Comparison of ENCODE assay signal across 10 cellular contexts in genomic region chr21:46298083-46298412, GRCh38. TPM values are rescaled to one million over a fixed set of nuclear protein-coding genes. Genes with fewer than 3 reads are reported as not detected.
DNase-seq lines count a peak whose midpoint lies in the region; ATAC-seq, FAIRE-seq and TF ChIP-seq lines count a peak whose summit lies in the region.
"Had no signal": no experiment of that assay in that cellular context is flagged by ENCODE, and none has a peak within 500 bp of the region (broad histone marks: within the 10 kb centered on the region; RNA-seq: fewer than 3 reads in every experiment).

No MANE protein-coding gene starts in this region.

- H3K27me3 Mint-ChIP-seq in activated CD4-positive, alpha-beta T cell treated with anti-CD3 and anti-CD28 coated beads for 36 hours = no peaks in the 10 kb centered on the region

- in situ Hi-C loops in K562 (cut with MboI) = no loop called here

- ATAC-seq in activated CD4-positive, alpha-beta T cell treated with anti-CD3 and anti-CD28 coated beads for 36 hours = peak; percentile 35
- no peak for ATAC-seq in K562
- peak; percentile 56 for ATAC-seq in left colon
- ATAC-seq in GM18511 (IDR thresholded peaks at IDR 0.05; ENCODE audit: unreplicated experiment) = no peak

- H3K4me3 ChIP-seq in K562 (no peak overlapping the region), stomach smooth muscle (ENCODE audit: low read length in 2 of 2) (peak overlapping the region; percentile 49 to 70)

- CTCF ChIA-PET in activated CD4-positive, alpha-beta T cell treated with anti-CD3 and anti-CD28 coated beads for 36 hours (lab: Charles Lee) = no interaction called here
- CTCF ChIA-PET in K562 (lab: Yijun Ruan, JAX; ENCODE audit: low intra/inter-chr PET ratio) = no interaction called here

- H3K9me3 ChIP-seq in K562 (replicated peaks; ENCODE audit: control insufficient read depth, insufficient read depth, low read depth, low read length) = no peaks in the 10 kb centered on the region
- H3K9me3 ChIP-seq in stomach smooth muscle (ENCODE audit: control insufficient read depth in 2 of 2, low read length in 2 of 2) = no peaks in the 10 kb centered on the region

- peaks cover 4% of the 10 kb centered on the region for H3K4me1 Mint-ChIP-seq in activated CD4-positive, alpha-beta T cell treated with anti-CD3 and anti-CD28 coated beads for 36 hours

- H3K9me1 ChIP-seq in K562 (ENCODE audit: control insufficient read depth, insufficient read depth, low read length) = no peaks in the 10 kb centered on the region

- no TSS peak for BruUV-seq in K562 (replicated peaks; lab: Mats Ljungman, UMichigan)

- H3K4me1 ChIP-seq in K562 (replicated peaks in 1 of 2; ENCODE audit: control insufficient read depth in 2 of 2, insufficient read depth in 2 of 2, low read length in 2 of 2) (peaks cover 11 to 38% of the 10 kb centered on the region in 2 experiments), stomach smooth muscle (ENCODE audit: control insufficient read depth, insufficient read depth, low read length) (peaks cover 8% of the 10 kb centered on the region)

- no peak for TF ChIP-seq EP300 in K562 (IDR thresholded peaks at IDR 0.05; ENCODE audit: low read length)

- H3K9me3 Mint-ChIP-seq in activated CD4-positive, alpha-beta T cell treated with anti-CD3 and anti-CD28 coated beads for 36 hours (ENCODE audit: low read depth) = no peaks in the 10 kb centered on the region

- H2AFZ ChIP-seq in K562 (ENCODE audit: low read depth, low read length) = no peak overlapping the region

- TF ChIP-seq CTCF in K562 (IDR thresholded peaks at IDR 0.05 in 2 of 3, conservative IDR thresholded peaks at IDR 0.05 in 1 of 3; ENCODE audit: insufficient read depth in 2 of 3, low read depth in 1 of 3, low read length in 3 of 3) = no peak

- no peak for TF ChIP-seq RAD21 in K562 (CRISPR knock-in tag; conservative IDR thresholded peaks at IDR 0.05 in 1 of 2, IDR thresholded peaks at IDR 0.05 in 1 of 2)

- 0 out of 3 replicates have a peak overlapping the region, but pooled peaks have one; percentile 2 for H3K27ac ChIP-seq in K562 (ENCODE audit: extremely low read depth, low read depth, low read length)
- no peak overlapping the region for H3K27ac ChIP-seq in stomach smooth muscle (ENCODE audit: low read length)

- H3K36me3 ChIP-seq in K562 (ENCODE audit: control insufficient read depth, insufficient read depth, low read length) = peaks cover 37% of the 10 kb centered on the region; the same call in 2 of the 3 replicates
- no peaks in the 10 kb centered on the region for H3K36me3 ChIP-seq in stomach smooth muscle (ENCODE audit: control insufficient read depth in 2 of 2, insufficient read depth in 2 of 2, low read length in 2 of 2)

- H3K27me3 ChIP-seq in K562 (ENCODE audit: control insufficient read depth in 2 of 2, insufficient read depth in 2 of 2, low read length in 2 of 2) (no peaks in the 10 kb centered on the region), stomach smooth muscle (ENCODE audit: control insufficient read depth in 1 of 2, insufficient read depth in 2 of 2, low read length in 2 of 2) (peaks cover 9 to 14% of the 10 kb centered on the region in 2 donors)

- WGBS in K562 (ENCODE audit: insufficient coverage, low coverage, missing lambda C conversion rate) = 98% methylated on average over 18 of the region's 18 CpGs

- FAIRE-seq in K562 (lab: Jason Lieb, UNC) = no peak

- TF ChIP-seq POLR2A in K562 (conservative IDR thresholded peaks at IDR 0.05) = no peak

- H3K27ac Mint-ChIP-seq in activated CD4-positive, alpha-beta T cell treated with anti-CD3 and anti-CD28 coated beads for 36 hours = no peak overlapping the region

- no peak overlapping the region for H3K4me2 ChIP-seq in K562 (ENCODE audit: insufficient read depth, low read length)

- intact Hi-C loops in activated CD4-positive, alpha-beta T cell treated with anti-CD3 and anti-CD28 coated beads for 36 hours (cut with DNase I, micrococcal nuclease) = no loop called here
- intact Hi-C loops in K562 (cut with micrococcal nuclease) = no loop called here
- intact Hi-C loops in left colon (cut with DNase I, micrococcal nuclease) = no loop called here

- H4K20me1 ChIP-seq in K562 (replicated peaks; ENCODE audit: control insufficient read depth, insufficient read depth, low read length) = no peaks in the 10 kb centered on the region

- peaks cover 26% of the 10 kb centered on the region for H3K36me3 Mint-ChIP-seq in activated CD4-positive, alpha-beta T cell treated with anti-CD3 and anti-CD28 coated beads for 36 hours (ENCODE audit: low read depth)

- no peak overlapping the region for H3K9ac ChIP-seq in K562 (ENCODE audit: insufficient read depth in 1 of 2, low read depth in 2 of 2, low read length in 2 of 2)
- peak overlapping the region in 1 of 2 donors; percentile 5 for H3K9ac ChIP-seq in stomach smooth muscle (ENCODE audit: low read length in 2 of 2)

- peak overlapping the region; percentile 2 for H3K4me3 Mint-ChIP-seq in activated CD4-positive, alpha-beta T cell treated with anti-CD3 and anti-CD28 coated beads for 36 hours

- H3K79me2 ChIP-seq in K562 (ENCODE audit: control insufficient read depth, insufficient read depth, low read length) = no peaks in the 10 kb centered on the region

- POLR2A ChIA-PET in activated CD4-positive, alpha-beta T cell treated with anti-CD3 and anti-CD28 coated beads for 36 hours (lab: Charles Lee) = no interaction called here
- POLR2A ChIA-PET in K562 (lab: Yijun Ruan, JAX) = interaction anchor here (0.6 to 1.1 kb wide), 2 partner anchors 17 to 305 kb away, joined by 3 to 5 read pairs; no protein-coding TSS in a partner anchor

- DNase-seq in activated CD4-positive, alpha-beta T cell treated with anti-CD3 and anti-CD28 coated beads for 36 hours = no peak
- no peak for DNase-seq in activated CD4-positive, alpha-beta T cell treated with anti-CD3 and anti-CD28 coated beads, Interleukin-2, amount 50 U/mL, for 48 hours
- DNase-seq in K562 (ENCODE audit: extremely low read depth in 1 of 4, low spot score in 3 of 4) (no peak), left colon (no peak), GM19238 (ENCODE audit: insufficient read length, low spot score) (no peak), hippocampal formation (lab: John Stamatoyannopoulos, UW) (no peak)
- DNase-seq: C1 segment of cervical spinal cord, OCI-M1 had no signal

RNA-seq across cellular contexts. Expression of gene YBEY, which starts 11.9 kb away (rescaled TPM):
- 10 to 100 TPM; 16.9 to 20.6 TPM for total RNA-seq in activated CD4-positive, alpha-beta T cell treated with anti-CD3 and anti-CD28 coated beads for 36 hours
- total RNA-seq in K562 (2011; cell fraction: chromatin; rRNA removed; ENCODE audit: low replicate concordance) = 18.6 and 19.3 TPM in 2 replicates
- total RNA-seq in K562 (2011; cell fraction: nucleolus; rRNA removed) = 15.7 and 16.2 TPM in 2 replicates
- total RNA-seq in K562 (2011; cell fraction: nucleoplasm; rRNA removed) = 18.8 and 20.2 TPM in 2 replicates
- total RNA-seq in K562 (2014; rRNA removed) (10.7 and 12.4 TPM in 2 replicates), K562 (2014; rRNA removed; fragmentation: Illumina TruSeq; extraction: Trizol) (12.4 and 14.0 TPM in 2 replicates), K562 (2015; rRNA removed; fragmentation: Illumina TruSeq; extraction: Trizol) (14.3 and 15.6 TPM in 2 replicates), K562 (2021) (10.5 and 10.7 TPM in 2 replicates), left colon (10 to 100 TPM; 19.6 to 25.7 TPM)
- polyA plus RNA-seq in K562 (2011; rRNA removed) (9.9 and 15.9 TPM in 2 replicates), K562 (2014; fragmentation: Illumina TruSeq; extraction: Trizol) (14.1 and 14.7 TPM in 2 replicates), K562 (2014; fragmentation: Nextera tagmentation; extraction: Ambion mirVana) (1 to 10 TPM; 6.4 to 9.4 TPM), K562 (2014; rRNA removed) (28.0 and 39.6 TPM in 2 replicates)
- 8.1 and 10.3 TPM in 2 replicates for polyA plus RNA-seq in K562 (2011; cell fraction: cytosol; rRNA removed)
- polyA plus RNA-seq in K562 (2011; cell fraction: nucleus; rRNA removed) = 6.9 and 7.3 TPM in 2 replicates
- polyA plus RNA-seq in K562 (2012) = 13.9 and 16.0 TPM in 2 replicates
- polyA minus RNA-seq in K562 (2011; rRNA and poly(A)+ RNA removed) = 7.3 and 8.3 TPM in 2 replicates
- 2.5 and 5.2 TPM in 2 replicates for polyA minus RNA-seq in K562 (2011; cell fraction: cytosol; rRNA and poly(A)+ RNA removed)
- polyA minus RNA-seq in K562 (2011; cell fraction: nucleus; rRNA and poly(A)+ RNA removed) = 4.6 and 6.9 TPM in 2 replicates

RNA-seq across cellular contexts. Expression of gene MCM3AP, which starts 12.6 kb away (rescaled TPM):
- total RNA-seq in activated CD4-positive, alpha-beta T cell treated with anti-CD3 and anti-CD28 coated beads for 36 hours = 100 to 1,000 TPM in 1 of 2 experiments, 10 to 100 TPM in 1; 71.1 to 106 TPM
- 521 and 755 TPM in 2 replicates for total RNA-seq in K562 (2011; cell fraction: chromatin; rRNA removed; ENCODE audit: low replicate concordance)
- total RNA-seq in K562 (2011; cell fraction: nucleolus; rRNA removed) = 321 and 328 TPM in 2 replicates
- total RNA-seq in K562 (2011; cell fraction: nucleoplasm; rRNA removed) = 365 and 369 TPM in 2 replicates
- total RNA-seq in K562 (2014; rRNA removed) (98.9 and 106 TPM in 2 replicates), K562 (2014; rRNA removed; fragmentation: Illumina TruSeq; extraction: Trizol) (69.2 and 73.1 TPM in 2 replicates), K562 (2015; rRNA removed; fragmentation: Illumina TruSeq; extraction: Trizol) (65.1 and 80.9 TPM in 2 replicates), K562 (2021) (154 and 179 TPM in 2 replicates), left colon (10 to 100 TPM; 90.6 to 94.3 TPM)
- polyA plus RNA-seq in K562 (2011; rRNA removed) (60.4 and 69.6 TPM in 2 replicates), K562 (2014; fragmentation: Illumina TruSeq; extraction: Trizol) (65.9 and 75.9 TPM in 2 replicates), K562 (2014; fragmentation: Nextera tagmentation; extraction: Ambion mirVana) (1 to 10 TPM; 6.5 to 9.1 TPM), K562 (2014; rRNA removed) (75.4 and 82.8 TPM in 2 replicates)
- polyA plus RNA-seq in K562 (2011; cell fraction: cytosol; rRNA removed) = 46.8 and 52.9 TPM in 2 replicates
- 172 and 195 TPM in 2 replicates for polyA plus RNA-seq in K562 (2011; cell fraction: nucleus; rRNA removed)
- 67.7 and 73.1 TPM in 2 replicates for polyA plus RNA-seq in K562 (2012)
- polyA minus RNA-seq in K562 (2011; rRNA and poly(A)+ RNA removed) = 102 and 106 TPM in 2 replicates
- polyA minus RNA-seq in K562 (2011; cell fraction: cytosol; rRNA and poly(A)+ RNA removed) = 116 and 119 TPM in 2 replicates
- polyA minus RNA-seq in K562 (2011; cell fraction: nucleus; rRNA and poly(A)+ RNA removed) = 122 and 182 TPM in 2 replicates

RNA-seq across cellular contexts. Expression of gene C21orf58, which starts 25.6 kb away (rescaled TPM):
- 10 to 100 TPM; 27.4 to 33.0 TPM for total RNA-seq in activated CD4-positive, alpha-beta T cell treated with anti-CD3 and anti-CD28 coated beads for 36 hours
- 76.9 and 158 TPM in 2 replicates for total RNA-seq in K562 (2011; cell fraction: chromatin; rRNA removed; ENCODE audit: low replicate concordance)
- total RNA-seq in K562 (2011; cell fraction: nucleolus; rRNA removed) = 122 and 125 TPM in 2 replicates
- 94.2 and 95.7 TPM in 2 replicates for total RNA-seq in K562 (2011; cell fraction: nucleoplasm; rRNA removed)
- total RNA-seq in K562 (2014; rRNA removed) = 20.1 and 22.4 TPM in 2 replicates
- total RNA-seq in K562 (2014; rRNA removed; fragmentation: Illumina TruSeq; extraction: Trizol) = 4.5 and 6.0 TPM in 2 replicates
- total RNA-seq in K562 (2015; rRNA removed; fragmentation: Illumina TruSeq; extraction: Trizol) = 13.5 and 14.2 TPM in 2 replicates
- total RNA-seq in K562 (2021) = 29.1 and 30.5 TPM in 2 replicates
- polyA plus RNA-seq in K562 (2011; rRNA removed) = 12.4 and 16.7 TPM in 2 replicates
- polyA plus RNA-seq in K562 (2011; cell fraction: cytosol; rRNA removed) = 13.8 and 15.9 TPM in 2 replicates
- 66.8 and 97.1 TPM in 2 replicates for polyA plus RNA-seq in K562 (2011; cell fraction: nucleus; rRNA removed)
- 14.5 and 40.1 TPM in 2 replicates for polyA plus RNA-seq in K562 (2012)
- 10.6 and 16.1 TPM in 2 replicates for polyA plus RNA-seq in K562 (2014; fragmentation: Illumina TruSeq; extraction: Trizol)
- polyA plus RNA-seq in K562 (2014; fragmentation: Nextera tagmentation; extraction: Ambion mirVana) = 1 to 10 TPM; 1.2 to 1.9 TPM
- polyA plus RNA-seq in K562 (2014; rRNA removed) = 27.9 and 30.0 TPM in 2 replicates
- polyA minus RNA-seq in K562 (2011; rRNA and poly(A)+ RNA removed) = 11.0 and 11.9 TPM in 2 replicates
- polyA minus RNA-seq in K562 (2011; cell fraction: cytosol; rRNA and poly(A)+ RNA removed) = 9.0 and 10.6 TPM in 2 replicates
- polyA minus RNA-seq in K562 (2011; cell fraction: nucleus; rRNA and poly(A)+ RNA removed) = 48.5 and 60.9 TPM in 2 replicates
- total RNA-seq in left colon = 1 to 10 TPM; 4.6 to 9.8 TPM

RNA-seq across cellular contexts. Expression of gene PCNT, which starts 25.9 kb away (rescaled TPM):
- 10 to 100 TPM; 46.5 to 47.7 TPM for total RNA-seq in activated CD4-positive, alpha-beta T cell treated with anti-CD3 and anti-CD28 coated beads for 36 hours
- 228 and 231 TPM in 2 replicates for total RNA-seq in K562 (2011; cell fraction: chromatin; rRNA removed; ENCODE audit: low replicate concordance)
- 111 and 116 TPM in 2 replicates for total RNA-seq in K562 (2011; cell fraction: nucleolus; rRNA removed)
- 105 and 117 TPM in 2 replicates for total RNA-seq in K562 (2011; cell fraction: nucleoplasm; rRNA removed)
- total RNA-seq in K562 (2014; rRNA removed) (31.3 and 36.8 TPM in 2 replicates), K562 (2014; rRNA removed; fragmentation: Illumina TruSeq; extraction: Trizol) (32.5 and 33.8 TPM in 2 replicates), K562 (2015; rRNA removed; fragmentation: Illumina TruSeq; extraction: Trizol) (29.7 and 30.9 TPM in 2 replicates), K562 (2021) (43.7 and 53.5 TPM in 2 replicates), left colon (10 to 100 TPM; 17.6 to 28.8 TPM)
- polyA plus RNA-seq in K562 (2011; rRNA removed) (23.9 and 27.8 TPM in 2 replicates), K562 (2014; fragmentation: Illumina TruSeq; extraction: Trizol) (32.1 and 34.5 TPM in 2 replicates), K562 (2014; fragmentation: Nextera tagmentation; extraction: Ambion mirVana) (10 to 100 TPM in 1 of 2 experiments, 1 to 10 TPM in 1; 9.1 to 16.4 TPM), K562 (2014; rRNA removed) (35.9 and 41.2 TPM in 2 replicates)
- 12.2 and 15.3 TPM in 2 replicates for polyA plus RNA-seq in K562 (2011; cell fraction: cytosol; rRNA removed)
- polyA plus RNA-seq in K562 (2011; cell fraction: nucleus; rRNA removed) = 138 and 140 TPM in 2 replicates
- polyA plus RNA-seq in K562 (2012) = 30.2 and 40.7 TPM in 2 replicates
- polyA minus RNA-seq in K562 (2011; rRNA and poly(A)+ RNA removed) = 81.0 and 84.8 TPM in 2 replicates
- polyA minus RNA-seq in K562 (2011; cell fraction: cytosol; rRNA and poly(A)+ RNA removed) = 18.4 and 26.1 TPM in 2 replicates
- 52.5 and 71.8 TPM in 2 replicates for polyA minus RNA-seq in K562 (2011; cell fraction: nucleus; rRNA and poly(A)+ RNA removed)

Comparison
In these comparisons a context has a peak if more than half of its experiments do, and no peak if none do; other contexts are left out.
1. ATAC-seq: peak in activated CD4-positive, alpha-beta T cell treated with anti-CD3 and anti-CD28 coated beads for 36 hours (single experiment) and left colon (single experiment); none in K562 (single experiment) and GM18511 (single experiment).